Comparison of ENCODE assay signal across 8 cellular contexts in genomic region chr12:57621497-57622292, GRCh38.
A peak's percentile ranks its signal among the peaks of the same experiment; 100 is the strongest.
DNase-seq lines count a peak whose midpoint lies in the region; ATAC-seq lines count a peak whose summit lies in the region.

No MANE protein-coding gene starts in this region.

- H3K4me1 ChIP-seq in duodenal mucosa (ENCODE audit: control insufficient read depth in 1 of 2, insufficient read depth in 2 of 2, low read length in 2 of 2): peaks cover 14 to 23% of the 10 kb centered on the region in 2 donors

- H3K4me3 Mint-ChIP-seq in stimulated activated naive B cell treated with anti-CD40 and anti-IgM and Interleukin-4, amounts not matched to agents 10 μg/mL and 1 μg/mL and 100 μg/mL, for 72 hours: peak overlapping the region; percentile 74 to 85

- H3K27me3 ChIP-seq in duodenal mucosa (ENCODE audit: control insufficient read depth in 1 of 2, insufficient read depth in 2 of 2, low read length in 2 of 2): peaks cover 85 to 87% of the 10 kb centered on the region in 2 donors

- H3K4me1 Mint-ChIP-seq in stimulated activated naive B cell treated with anti-CD40 and anti-IgM and Interleukin-4, amounts not matched to agents 10 μg/mL and 1 μg/mL and 100 μg/mL, for 72 hours: peaks cover 26 to 43% of the 10 kb centered on the region in 2 donors

- peak overlapping the region; percentile 25 for H3K27ac Mint-ChIP-seq in stimulated activated naive B cell treated with anti-CD40 and anti-IgM and Interleukin-4, amounts not matched to agents 10 μg/mL and 1 μg/mL and 100 μg/mL, for 72 hours

- H3K27me3 Mint-ChIP-seq in stimulated activated naive B cell treated with anti-CD40 and anti-IgM and Interleukin-4, amounts not matched to agents 10 μg/mL and 1 μg/mL and 100 μg/mL, for 72 hours: peaks cover 91 to 98% of the 10 kb centered on the region in 2 donors

- no peaks in the 10 kb centered on the region for H3K9me3 Mint-ChIP-seq in stimulated activated naive B cell treated with anti-CD40 and anti-IgM and Interleukin-4, amounts not matched to agents 10 μg/mL and 1 μg/mL and 100 μg/mL, for 72 hours

- no peaks in the 10 kb centered on the region for H3K9me3 ChIP-seq in duodenal mucosa (ENCODE audit: control insufficient read depth in 1 of 2, low read length in 2 of 2)

- H3K36me3 ChIP-seq in duodenal mucosa (ENCODE audit: control insufficient read depth in 1 of 2, insufficient read depth in 2 of 2, low read length in 2 of 2): no peaks in the 10 kb centered on the region

- peak; percentile 79 to 82 for ATAC-seq in stimulated activated naive B cell treated with anti-CD40 and anti-IgM and Interleukin-4, amounts not matched to agents 10 μg/mL and 1 μg/mL and 100 μg/mL, for 72 hours (replicated peaks)
- no peak for ATAC-seq in GM19455 (IDR thresholded peaks at IDR 0.05; ENCODE audit: unreplicated experiment)

- no peak overlapping the region for H3K9ac ChIP-seq in duodenal mucosa (ENCODE audit: low read depth in 1 of 2, low read length in 2 of 2)

- peak overlapping the region; percentile 46 to 58 for H3K4me3 ChIP-seq in duodenal mucosa (ENCODE audit: low read depth in 1 of 2, low read length in 2 of 2)

- DNase-seq in NCI-H748 (lab: John Stamatoyannopoulos, UW; ENCODE audit: unreplicated experiment) (peak; percentile 62), NCI-H748 treated with DMSO at 0.1 percent for 48 hours (lab: John Stamatoyannopoulos, UW) (no peak), LoVo (ENCODE audit: low spot score) (peak; percentile 36), medulla oblongata (ENCODE audit: extremely low spot score) (peak; percentile 32)
- DNase-seq in activated CD4-positive, alpha-beta T cell treated with anti-CD3 and anti-CD28 coated beads for 24 hours (ENCODE audit: low read depth in 2 of 2): peak; percentile 42 to 62
- DNase-seq in stimulated activated naive B cell treated with anti-CD40 and anti-IgM and Interleukin-4, amounts not matched to agents 10 μg/mL and 1 μg/mL and 100 μg/mL, for 72 hours: no peak

- no peak overlapping the region for H3K27ac ChIP-seq in duodenal mucosa (ENCODE audit: low read depth, low read length)

- no peaks in the 10 kb centered on the region for H3K36me3 Mint-ChIP-seq in stimulated activated naive B cell treated with anti-CD40 and anti-IgM and Interleukin-4, amounts not matched to agents 10 μg/mL and 1 μg/mL and 100 μg/mL, for 72 hours

Comparison
In these comparisons a context has a peak if more than half of its experiments do, and no peak if none do; other contexts are left out.
1. DNase-seq: peak in NCI-H748 (single experiment), LoVo (single experiment), activated CD4-positive, alpha-beta T cell treated with anti-CD3 and anti-CD28 coated beads for 24 hours (2 of 2) and medulla oblongata (single experiment); none in NCI-H748 treated with DMSO at 0.1 percent for 48 hours (single experiment) and stimulated activated naive B cell treated with anti-CD40 and anti-IgM and Interleukin-4, amounts not matched to agents 10 μg/mL and 1 μg/mL and 100 μg/mL, for 72 hours (single experiment).